In the genomic region with DNA sequence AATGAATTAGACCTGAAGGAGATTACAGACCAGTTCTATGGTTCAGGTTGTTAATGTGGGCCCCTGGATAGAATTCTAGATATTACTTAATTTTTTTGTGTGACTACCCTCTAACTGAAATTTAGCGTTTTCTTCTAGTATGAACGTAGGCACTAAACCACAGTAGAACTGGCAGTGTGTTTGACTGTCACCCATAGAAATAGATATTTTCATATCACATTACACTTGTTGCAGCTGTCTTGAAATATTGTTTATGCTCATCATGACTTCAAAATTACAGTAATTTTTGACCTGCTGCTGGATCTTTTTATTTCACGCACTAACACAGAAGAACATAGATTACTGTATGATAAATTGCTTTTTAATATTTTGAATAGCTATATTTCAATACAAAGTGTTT, we compare ENCODE assay signal across 16 cellular contexts. TPM values are rescaled to one million over a fixed set of nuclear protein-coding genes. Genes with fewer than 3 reads are reported as not detected.
DNase-seq lines count a peak whose midpoint lies in the region; ATAC-seq and TF ChIP-seq lines count a peak whose summit lies in the region.
"Had no signal": no experiment of that assay in that cellular context is flagged by ENCODE, and none has a peak within 500 bp of the region (broad histone marks: within the 10 kb centered on the region; RNA-seq: fewer than 3 reads in every experiment).

No MANE protein-coding gene starts in this region.

- no peaks in the 10 kb centered on the region for H3K4me1 ChIP-seq in right lobe of liver
- H3K4me1 ChIP-seq: BLaER1 had no signal

- H3K27ac ChIP-seq in right lobe of liver = no peak overlapping the region
- H3K27ac ChIP-seq: BLaER1, HL-60 had no signal

- no peak for TF ChIP-seq CTCF in right lobe of liver (IDR thresholded peaks at IDR 0.05)

- DNase-seq in NCI-H510A treated with DMSO at 0.1 percent for 48 hours (lab: John Stamatoyannopoulos, UW) (peak; percentile 38), NCI-H510A (lab: John Stamatoyannopoulos, UW) (no peak), NCI-H69 (lab: John Stamatoyannopoulos, UW) (peak; percentile 61), myocyte (ENCODE audit: low read depth) (peak; percentile 26), SW480 (ENCODE audit: low spot score) (no peak), right lobe of liver (no peak), NOMO-1 treated with dmso at 0.1 percent for 144 hours (lab: John Stamatoyannopoulos, UW; ENCODE audit: unreplicated experiment) (no peak)
- DNase-seq: 8988T, AML-193, DMS79 treated with DMSO at 0.1 percent for 48 hours, EL, GOT3, H9 had no signal

- WGBS in right lobe of liver (ENCODE audit: insufficient coverage, low coverage, low lambda C conversion rate, missing lambda C conversion rate) = 91% methylated on average over 3 of the region's 3 CpGs

- no peaks in the 10 kb centered on the region for H3K9me3 ChIP-seq in right lobe of liver

- no peaks in the 10 kb centered on the region for H3K27me3 ChIP-seq in right lobe of liver
- H3K27me3 ChIP-seq: BLaER1 had no signal

- H3K4me3 ChIP-seq in right lobe of liver = no peak overlapping the region
- H3K4me3 ChIP-seq: BLaER1 had no signal

- no peak for TF ChIP-seq POLR2A in right lobe of liver (IDR thresholded peaks at IDR 0.05)

- no peaks in the 10 kb centered on the region for H3K36me3 ChIP-seq in right lobe of liver

- ATAC-seq in right lobe of liver (no peak), HG03457 (IDR thresholded peaks at IDR 0.05; ENCODE audit: unreplicated experiment) (no peak)

- intact Hi-C loops in right lobe of liver (cut with DNase I) = no loop called here

RNA-seq across cellular contexts. Expression of a gene that starts 31.6 kb away (rescaled TPM):
- 6.1 and 6.2 TPM in 2 replicates for total RNA-seq in myocyte
- polyA plus RNA-seq in myocyte (2012) = 11.2 TPM
- total RNA-seq in right lobe of liver = 1 to 10 TPM; 1.1 to 6.3 (median 4.1) TPM

Comparison
In these comparisons a context has a peak if more than half of its experiments do, and no peak if none do; other contexts are left out.
1. DNase-seq: peak in NCI-H510A treated with DMSO at 0.1 percent for 48 hours (single experiment), NCI-H69 (single experiment) and myocyte (single experiment); none in NCI-H510A (single experiment), SW480 (single experiment), right lobe of liver (0 of 3) and NOMO-1 treated with dmso at 0.1 percent for 144 hours (single experiment).